21 cellular contexts compared by ENCODE assay signal in genomic region chr6:99712560-99712959, GRCh38.
"Had no signal": no experiment of that assay in that cellular context is flagged by ENCODE, and none has a peak within 500 bp of the region (broad histone marks: within the 10 kb centered on the region; RNA-seq: fewer than 3 reads in every experiment).

No MANE protein-coding gene starts in this region.

- H3K27ac ChIP-seq: dorsolateral prefrontal cortex, heart left ventricle, right atrium auricular region, sigmoid colon, skin epidermis, testis, tibial nerve, upper lobe of right lung, vagina had no signal

- H3K27me3 ChIP-seq: dorsolateral prefrontal cortex, heart left ventricle, right atrium auricular region, sigmoid colon, testis, tibial nerve, upper lobe of right lung, vagina had no signal

- H3K4me3 Mint-ChIP-seq: naive thymus-derived CD8-positive, alpha-beta T cell; neural crest cell; stimulated activated naive B cell treated with anti-CD40 and anti-IgM and Interleukin-4, amounts not matched to agents 10 μg/mL and 1 μg/mL and 100 μg/mL, for 72 hours; stimulated activated naive CD8-positive, alpha-beta T cell treated with anti-CD3 and anti-CD28 coated beads, Interleukin-15, amount 100 ng/mL, for 72 hours had no signal

- DNase-seq: dorsolateral prefrontal cortex; effector CD8-positive, alpha-beta T cell; foreskin melanocyte; heart left ventricle; hypothalamus; islet precursor cell; mammary epithelial cell; naive thymus-derived CD8-positive, alpha-beta T cell; sigmoid colon; stimulated activated CD4-positive, alpha-beta T cell treated with anti-CD3 and anti-CD28 coated beads, Interleukin-2, amount 100 ng/mL, for 24 hours; stimulated activated CD4-positive, alpha-beta T cell treated with anti-CD3 and anti-CD28 coated beads, Interleukin-4, amount 100 ng/mL, for 4 hours; stimulated activated naive B cell treated with anti-CD40 and anti-IgM and Interleukin-4, amounts not matched to agents 10 μg/mL and 1 μg/mL and 100 μg/mL, for 72 hours; stimulated activated naive CD8-positive, alpha-beta T cell treated with anti-CD3 and anti-CD28 coated beads, Interleukin-15, amount 100 ng/mL, for 72 hours; testis had no signal

- H3K4me1 Mint-ChIP-seq: naive thymus-derived CD8-positive, alpha-beta T cell; stimulated activated naive B cell treated with anti-CD40 and anti-IgM and Interleukin-4, amounts not matched to agents 10 μg/mL and 1 μg/mL and 100 μg/mL, for 72 hours; stimulated activated naive CD8-positive, alpha-beta T cell treated with anti-CD3 and anti-CD28 coated beads, Interleukin-15, amount 100 ng/mL, for 72 hours had no signal

- H3K36me3 ChIP-seq: heart left ventricle, right atrium auricular region, sigmoid colon, tibial nerve, upper lobe of right lung, vagina had no signal

- H3K4me1 ChIP-seq: heart left ventricle, right atrium auricular region, sigmoid colon, testis, tibial nerve, upper lobe of right lung, vagina had no signal

- H3K36me3 Mint-ChIP-seq: naive thymus-derived CD8-positive, alpha-beta T cell; stimulated activated naive B cell treated with anti-CD40 and anti-IgM and Interleukin-4, amounts not matched to agents 10 μg/mL and 1 μg/mL and 100 μg/mL, for 72 hours had no signal

- H3K9me3 ChIP-seq: testis, upper lobe of right lung, vagina had no signal

- H3K27ac Mint-ChIP-seq: naive thymus-derived CD8-positive, alpha-beta T cell; stimulated activated naive B cell treated with anti-CD40 and anti-IgM and Interleukin-4, amounts not matched to agents 10 μg/mL and 1 μg/mL and 100 μg/mL, for 72 hours had no signal

- ATAC-seq: heart left ventricle; left lobe of liver; naive thymus-derived CD8-positive, alpha-beta T cell; stimulated activated naive B cell treated with anti-CD40 and anti-IgM and Interleukin-4, amounts not matched to agents 10 μg/mL and 1 μg/mL and 100 μg/mL, for 72 hours; stimulated activated naive CD8-positive, alpha-beta T cell treated with anti-CD3 and anti-CD28 coated beads, Interleukin-15, amount 100 ng/mL, for 72 hours; upper lobe of right lung had no signal

- H3K4me3 ChIP-seq: dorsolateral prefrontal cortex, heart left ventricle, right atrium auricular region, sigmoid colon, skin epidermis, testis, tibial nerve, upper lobe of right lung, vagina had no signal
